8 cellular contexts compared by ENCODE assay signal in genomic region chr3:44862221-44862637, GRCh38. TPM values are rescaled to one million over a fixed set of nuclear protein-coding genes. Genes with fewer than 3 reads are reported as not detected.
DNase-seq lines count a peak whose midpoint lies in the region; ATAC-seq and TF ChIP-seq lines count a peak whose summit lies in the region.

No MANE protein-coding gene starts in this region.

- no peaks in the 10 kb centered on the region for H3K27me3 Mint-ChIP-seq in chondrocyte (ENCODE audit: low read depth)

- ATAC-seq in HG02763 (IDR thresholded peaks at IDR 0.05; ENCODE audit: unreplicated experiment), result peak; percentile 22

- H3K27me3 ChIP-seq in OCI-LY3 (ENCODE audit: low read depth, low read length), result no peaks in the 10 kb centered on the region

- peak overlapping the region; percentile 81 for H3K27ac Mint-ChIP-seq in chondrocyte (ENCODE audit: unreplicated experiment)

- TF ChIP-seq CTCF in OCI-LY3 (IDR thresholded peaks at IDR 0.05; ENCODE audit: low read depth, low read length) (no peak), chondrocyte (IDR thresholded peaks at IDR 0.05) (no peak)

- peaks cover 24% of the 10 kb centered on the region for H3K4me1 Mint-ChIP-seq in chondrocyte (ENCODE audit: low read depth)

- H3K36me3 ChIP-seq in OCI-LY3 (replicated peaks; ENCODE audit: low read depth, low read length), result peaks cover 20% of the 10 kb centered on the region
- no peaks in the 10 kb centered on the region for H3K36me3 ChIP-seq in urinary bladder (ENCODE audit: insufficient read depth)

- H3K4me3 Mint-ChIP-seq in chondrocyte (ENCODE audit: unreplicated experiment), result peak overlapping the region; percentile 80

- DNase-seq in activated T-cell treated with anti-CD3 and anti-CD28 coated beads for 4 hours, result peak; percentile 20
- DNase-seq in activated T-cell treated with anti-CD3 and anti-CD28 coated beads, Interleukin-2, amount 50 U/mL, for 48 hours, result no peak
- no peak for DNase-seq in chondrocyte (ENCODE audit: low spot score)
- DNase-seq in midbrain (lab: John Stamatoyannopoulos, UW), result peak; percentile 51
- DNase-seq in COR-L47 (lab: John Stamatoyannopoulos, UW), result no peak

- H3K4me3 ChIP-seq in OCI-LY3 (ENCODE audit: low read length) (peak overlapping the region; percentile 82), urinary bladder (ENCODE audit: low read depth, low read length) (peak overlapping the region; percentile 71)

- H3K9me3 ChIP-seq in OCI-LY3 (ENCODE audit: insufficient read depth, low read length), result no peaks in the 10 kb centered on the region

- H2AFZ ChIP-seq in OCI-LY3 (ENCODE audit: low read depth, low read length), result no peak overlapping the region

- peak overlapping the region; percentile 71 for H3K9ac ChIP-seq in OCI-LY3 (ENCODE audit: low read length)

- H3K4me2 ChIP-seq in OCI-LY3 (ENCODE audit: low read length), result peak overlapping the region; percentile 82

- H3K27ac ChIP-seq in OCI-LY3 (ENCODE audit: low read length) (no peak overlapping the region), urinary bladder (ENCODE audit: low read depth) (peak overlapping the region; percentile 3)

- H3K79me2 ChIP-seq in OCI-LY3 (ENCODE audit: low read length), result peaks cover 8% of the 10 kb centered on the region

- H3K9me3 Mint-ChIP-seq in chondrocyte (ENCODE audit: low read depth), result no peaks in the 10 kb centered on the region

- 1% methylated on average over 26 of the region's 26 CpGs for WGBS in urinary bladder

- peaks cover 7% of the 10 kb centered on the region for H3K36me3 Mint-ChIP-seq in chondrocyte (ENCODE audit: low read depth)

- H3K4me1 ChIP-seq in OCI-LY3 (ENCODE audit: low read length), result peaks cover 11% of the 10 kb centered on the region
- peaks cover 2% of the 10 kb centered on the region for H3K4me1 ChIP-seq in urinary bladder (ENCODE audit: insufficient read depth)

- H4K20me1 ChIP-seq in OCI-LY3 (ENCODE audit: insufficient read depth, low read length), result no peaks in the 10 kb centered on the region

RNA-seq across cellular contexts. Expression of gene TMEM42, which starts 0.5 kb away (rescaled TPM):
- total RNA-seq in chondrocyte (14.2 to 14.6 TPM (median 14.3 TPM) in 3 replicates), urinary bladder (7.9 TPM)
- 20.8 TPM for polyA plus RNA-seq in urinary bladder

RNA-seq across cellular contexts. Expression of gene TGM4, which starts 12.2 kb away (rescaled TPM):
- total RNA-seq in chondrocyte, result 0.27 TPM in 1 of 3 replicates, not detected in the others
- total RNA-seq in urinary bladder, result not detected
- polyA plus RNA-seq in urinary bladder, result not detected

Comparison
In these comparisons a context has a peak if more than half of its experiments do, and no peak if none do; other contexts are left out.
1. DNase-seq: peak in activated T-cell treated with anti-CD3 and anti-CD28 coated beads for 4 hours (single experiment) and midbrain (single experiment); none in activated T-cell treated with anti-CD3 and anti-CD28 coated beads, Interleukin-2, amount 50 U/mL, for 48 hours (0 of 2), chondrocyte (single experiment) and COR-L47 (single experiment).